Comparison of ENCODE assay signal across 21 cellular contexts in genomic region chr12:59023861-59024424, GRCh38.
DNase-seq lines count a peak whose midpoint lies in the region; FAIRE-seq and TF ChIP-seq lines count a peak whose summit lies in the region.
"Had no signal": no experiment of that assay in that cellular context is flagged by ENCODE, and none has a peak within 500 bp of the region (broad histone marks: within the 10 kb centered on the region; RNA-seq: fewer than 3 reads in every experiment).

No MANE protein-coding gene starts in this region.

- peak; percentile 24 for DNase-seq in AG20443 (ENCODE audit: low spot score)
- DNase-seq in M059J (ENCODE audit: low read depth), result peak; percentile 6
- DNase-seq in fibroblast of gingiva (ENCODE audit: low read depth), result peak; percentile 49
- peak; percentile 30 for DNase-seq in renal cortical epithelial cell (ENCODE audit: low read depth)
- DNase-seq in kidney tubule cell (ENCODE audit: low spot score), result no peak
- no peak for DNase-seq in LoVo (ENCODE audit: low spot score)
- no peak for DNase-seq in GM12892 (ENCODE audit: insufficient read length)
- DNase-seq: Caco-2, DMS153, EL, HCEC 1CT, Kasumi-1, MV-4-11, NCI-H1436 treated with DMSO at 0.1 percent for 48 hours, NCI-H2029 treated with DMSO at 0.1 percent for 48 hours, NCI-H2171 treated with DMSO at 0.1 percent for 48 hours, NCI-H748 treated with DMSO at 0.1 percent for 48 hours, OCI-M1, SHP77 treated with DMSO at 0.1 percent for 48 hours had no signal

- no peak for TF ChIP-seq POLR2A in GM12892 (IDR thresholded peaks at IDR 0.05; ENCODE audit: low read depth, low read length)

- FAIRE-seq in GM12892 (lab: Jason Lieb, UNC), result no peak
- FAIRE-seq: A204.1, HTR-8/SVneo had no signal

Comparison
In these comparisons a context has a peak if more than half of its experiments do, and no peak if none do; other contexts are left out.
1. DNase-seq: peak in AG20443 (single experiment), M059J (single experiment), fibroblast of gingiva (single experiment) and renal cortical epithelial cell (single experiment); none in kidney tubule cell (single experiment), LoVo (single experiment) and GM12892 (single experiment).